ENCODE assay signal across 34 cellular contexts in genomic region chr7:2505401-2505800, GRCh38. TPM values are rescaled to one million over a fixed set of nuclear protein-coding genes. Genes with fewer than 3 reads are reported as not detected.
"Had no signal": no experiment of that assay in that cellular context is flagged by ENCODE, and none has a peak within 500 bp of the region (broad histone marks: within the 10 kb centered on the region; RNA-seq: fewer than 3 reads in every experiment).

No MANE protein-coding gene starts in this region.

- ATAC-seq: activated T-cell treated with anti-CD3 and anti-CD28 coated beads, Interleukin-2, amount 50 U/mL, for 4 hours; PC-3 had no signal

- H3K36me3 ChIP-seq: brain microvascular endothelial cell, Peyer's patch had no signal

- H3K9me3 ChIP-seq: Peyer's patch had no signal

- H3K36me3 Mint-ChIP-seq: activated CD4-positive, alpha-beta memory T cell treated with anti-CD3 and anti-CD28 coated beads for 36 hours; activated naive CD8-positive, alpha-beta T cell treated with anti-CD3 and anti-CD28 coated beads for 36 hours had no signal

- DNase-seq: activated B cell treated with CpG ODN at 0.5 μM for 24 hours; activated CD4-positive, alpha-beta memory T cell treated with anti-CD3 and anti-CD28 coated beads for 36 hours; activated CD4-positive, alpha-beta T cell treated with anti-CD3 and anti-CD28 coated beads for 4 hours; activated CD4-positive, alpha-beta T cell treated with anti-CD3 and anti-CD28 coated beads, Interleukin-2, amount 50 U/mL, for 1 hour; activated CD4-positive, CD25-positive, alpha-beta regulatory T cell treated with anti-CD3 and anti-CD28 coated beads, Interleukin-2, amount 50 U/mL, for 72 hours; activated CD8-positive, alpha-beta memory T cell treated with anti-CD3 and anti-CD28 coated beads, Interleukin-2, amount 50 U/mL, for 4 hours; activated effector memory CD4-positive, alpha-beta T cell treated with Interleukin-2 at 50 U/mL for 16 hours; activated naive CD4-positive, alpha-beta T cell treated with anti-CD3 and anti-CD28 coated beads, Interleukin-2, amount 50 U/mL, for 16 hours; activated naive CD8-positive, alpha-beta T cell treated with anti-CD3 and anti-CD28 coated beads for 36 hours; activated T-cell treated with anti-CD3 and anti-CD28 coated beads for 4 hours; activated T-cell treated with anti-CD3 and anti-CD28 coated beads, Interleukin-2, amount 50 U/mL, for 4 hours; amniotic stem cell; aorta; brain microvascular endothelial cell; central memory CD4-positive, alpha-beta T cell; NCI-H1092 treated with DMSO at 0.1 percent for 48 hours; NCI-H1417; NCI-H187; NCI-H2029 treated with DMSO at 0.1 percent for 48 hours; NCI-H2107; NCI-H2171; NCI-H510A; NCI-H526; NCI-H748 treated with DMSO at 0.1 percent for 48 hours; NK-92 treated with Interleukin-12 subunit alpha and Interleukin-12 subunit beta, amount 100 ng/mL, for 24 hours; PC-3; Peyer's patch; Right ventricle myocardium superior; SW 1271; T-helper 1 cell; T-helper 2 cell; T-helper 9 cell had no signal

- H3K27ac Mint-ChIP-seq: activated B cell treated with CpG ODN at 0.5 μM for 24 hours; activated CD4-positive, alpha-beta memory T cell treated with anti-CD3 and anti-CD28 coated beads for 36 hours; activated naive CD8-positive, alpha-beta T cell treated with anti-CD3 and anti-CD28 coated beads for 36 hours had no signal

- H3K4me3 Mint-ChIP-seq: activated B cell treated with CpG ODN at 0.5 μM for 24 hours; activated CD4-positive, alpha-beta memory T cell treated with anti-CD3 and anti-CD28 coated beads for 36 hours; activated naive CD8-positive, alpha-beta T cell treated with anti-CD3 and anti-CD28 coated beads for 36 hours; activated T-cell treated with anti-CD3 and anti-CD28 coated beads, Interleukin-2, amount 50 U/mL, for 4 hours had no signal

- H3K4me3 ChIP-seq: Peyer's patch had no signal

- H3K9me3 Mint-ChIP-seq: activated B cell treated with CpG ODN at 0.5 μM for 24 hours; activated CD4-positive, alpha-beta memory T cell treated with anti-CD3 and anti-CD28 coated beads for 36 hours; activated naive CD8-positive, alpha-beta T cell treated with anti-CD3 and anti-CD28 coated beads for 36 hours; activated T-cell treated with anti-CD3 and anti-CD28 coated beads, Interleukin-2, amount 50 U/mL, for 4 hours had no signal

- H3K27ac ChIP-seq: brain microvascular endothelial cell, Peyer's patch, VCaP had no signal

- H3K27me3 Mint-ChIP-seq: activated B cell treated with CpG ODN at 0.5 μM for 24 hours; activated CD4-positive, alpha-beta memory T cell treated with anti-CD3 and anti-CD28 coated beads for 36 hours; activated naive CD8-positive, alpha-beta T cell treated with anti-CD3 and anti-CD28 coated beads for 36 hours had no signal

RNA-seq across cellular contexts. Expression of gene GRIFIN, which starts 29.2 kb away (rescaled TPM):
- total RNA-seq: activated B cell treated with CpG ODN at 0.5 μM for 24 hours; activated CD4-positive, alpha-beta memory T cell treated with anti-CD3 and anti-CD28 coated beads for 36 hours; activated naive CD8-positive, alpha-beta T cell treated with anti-CD3 and anti-CD28 coated beads for 36 hours; activated T-cell treated with anti-CD3 and anti-CD28 coated beads, Interleukin-2, amount 50 U/mL, for 4 hours; aorta; M059J; PC-3; Peyer's patch; Right ventricle myocardium superior had no signal
- polyA plus RNA-seq: aorta had no signal
